2 cellular contexts compared by ENCODE assay signal in genomic region chr15:81828135-81828534, GRCh38.
A peak's percentile ranks its signal among the peaks of the same experiment; 100 is the strongest.
TF ChIP-seq lines count a peak whose summit lies in the region.

No MANE protein-coding gene starts in this region.

TF ChIP-seq in HEK293, 187 proteins besides CTCF, POLR2A, EP300 and RAD21 (continued from another document and continues in another):
- TF ChIP-seq ZNF518A (tag by site-specific recombination; conservative IDR thresholded peaks at IDR 0.05; ENCODE audit: low read depth), result peak; percentile 86
- 0 out of 2 replicates have a peak, but pooled peaks have one; percentile 26 for TF ChIP-seq ZNF514 (tag by site-specific recombination; IDR thresholded peaks at IDR 0.05)
- TF ChIP-seq ZNF140 (tag by site-specific recombination; IDR thresholded peaks at IDR 0.05), result peak; percentile 81
- no peak for TF ChIP-seq ZNF837 (tag by site-specific recombination; IDR thresholded peaks at IDR 0.05)
- TF ChIP-seq REST (tag by site-specific recombination; IDR thresholded peaks at IDR 0.05), result peak; percentile 61; the same call in 1 of the 2 replicates
- no peak for TF ChIP-seq ZBTB6 (tag by site-specific recombination; IDR thresholded peaks at IDR 0.05)
- no peak for TF ChIP-seq SP2 (tag by site-specific recombination; IDR thresholded peaks at IDR 0.05)
- TF ChIP-seq WT1 (tag by site-specific recombination; IDR thresholded peaks at IDR 0.05), result no peak
- no peak for TF ChIP-seq SCRT2 (tag by site-specific recombination; IDR thresholded peaks at IDR 0.05)
- peak; percentile 51 for TF ChIP-seq ZNF510 (tag by site-specific recombination; IDR thresholded peaks at IDR 0.05; ENCODE audit: insufficient replicate concordance)
- TF ChIP-seq ZNF580 (tag by site-specific recombination; IDR thresholded peaks at IDR 0.05), result peak; percentile 37; the same call in 1 of the 2 replicates
- no peak for TF ChIP-seq ZNF146 (tag by site-specific recombination; IDR thresholded peaks at IDR 0.05)
- 0 out of 2 replicates have a peak, but pooled peaks have one; percentile 64 for TF ChIP-seq ZNF138 (tag by site-specific recombination; IDR thresholded peaks at IDR 0.05; ENCODE audit: borderline replicate concordance)
- peak; percentile 61 for TF ChIP-seq ZNF266 (tag by site-specific recombination; IDR thresholded peaks at IDR 0.05; ENCODE audit: low read depth)
- 0 out of 2 replicates have a peak, but pooled peaks have one; percentile 21 for TF ChIP-seq GFI1B (tag by site-specific recombination; IDR thresholded peaks at IDR 0.05)
- peak; percentile 40; the same call in 1 of the 2 replicates for TF ChIP-seq ZNF560 (tag by site-specific recombination; IDR thresholded peaks at IDR 0.05; ENCODE audit: borderline replicate concordance)

TF ChIP-seq in GM23338, 12 proteins besides CTCF, POLR2A, EP300 and RAD21 (continued from another document):
- no peak for TF ChIP-seq ZNF462 (CRISPR knock-in tag; IDR thresholded peaks at IDR 0.05)
- TF ChIP-seq ZNF114 (CRISPR knock-in tag; IDR thresholded peaks at IDR 0.05), result no peak
- no peak for TF ChIP-seq CREB1 (CRISPR knock-in tag; IDR thresholded peaks at IDR 0.05; ENCODE audit: low read depth)
